Comparison of ENCODE assay signal across 8 cellular contexts in genomic region chr1:244461254-244462071, GRCh38. TPM values are rescaled to one million over a fixed set of nuclear protein-coding genes. Genes with fewer than 3 reads are reported as not detected.
DNase-seq lines count a peak whose midpoint lies in the region; ATAC-seq and TF ChIP-seq lines count a peak whose summit lies in the region.

A gene with protein sequence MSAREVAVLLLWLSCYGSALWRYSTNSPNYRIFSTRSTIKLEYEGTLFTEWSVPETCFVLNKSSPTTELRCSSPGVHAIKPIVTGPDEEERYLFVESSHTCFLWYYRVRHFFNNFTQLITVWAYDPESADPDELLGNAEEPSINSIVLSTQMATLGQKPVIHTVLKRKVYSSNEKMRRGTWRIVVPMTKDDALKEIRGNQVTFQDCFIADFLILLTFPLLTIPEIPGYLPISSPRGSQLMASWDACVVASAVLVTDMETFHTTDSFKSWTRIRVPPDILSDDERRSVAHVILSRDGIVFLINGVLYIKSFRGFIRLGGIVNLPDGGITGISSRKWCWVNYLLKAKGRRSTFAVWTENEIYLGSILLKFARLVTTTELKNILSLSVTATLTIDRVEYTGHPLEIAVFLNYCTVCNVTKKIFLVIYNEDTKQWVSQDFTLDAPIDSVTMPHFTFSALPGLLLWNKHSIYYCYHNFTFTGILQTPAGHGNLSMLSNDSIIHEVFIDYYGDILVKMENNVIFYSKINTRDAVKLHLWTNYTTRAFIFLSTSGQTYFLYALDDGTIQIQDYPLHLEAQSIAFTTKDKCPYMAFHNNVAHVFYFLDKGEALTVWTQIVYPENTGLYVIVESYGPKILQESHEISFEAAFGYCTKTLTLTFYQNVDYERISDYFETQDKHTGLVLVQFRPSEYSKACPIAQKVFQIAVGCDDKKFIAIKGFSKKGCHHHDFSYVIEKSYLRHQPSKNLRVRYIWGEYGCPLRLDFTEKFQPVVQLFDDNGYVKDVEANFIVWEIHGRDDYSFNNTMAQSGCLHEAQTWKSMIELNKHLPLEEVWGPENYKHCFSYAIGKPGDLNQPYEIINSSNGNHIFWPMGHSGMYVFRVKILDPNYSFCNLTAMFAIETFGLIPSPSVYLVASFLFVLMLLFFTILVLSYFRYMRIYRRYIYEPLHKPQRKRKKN (plus strand): TSS chr1:244461273. CDS start chr1:244461430, 157 bp downstream.

- no peak for TF ChIP-seq POLR2A in testis (IDR thresholded peaks at IDR 0.05)

- H3K9ac ChIP-seq in HUES6 (ENCODE audit: low read length) = peak within 1 kb of the TSS; percentile 76

- H3K36me3 ChIP-seq in HUES6 (ENCODE audit: control insufficient read depth, insufficient read depth, low read length) = no peaks in the 10 kb centered on the region
- H3K36me3 ChIP-seq in cardiac muscle cell = no peaks in the 10 kb centered on the region
- no peaks in the 10 kb centered on the region for H3K36me3 ChIP-seq in testis (ENCODE audit: low read depth, missing control alignments)

- peak; percentile 97 for DNase-seq in DMS153 (lab: John Stamatoyannopoulos, UW)
- peak; percentile 83 for DNase-seq in SK-MEL-5 (ENCODE audit: low read depth, low spot score)
- peak; percentile 38 for DNase-seq in activated naive CD8-positive, alpha-beta T cell treated with anti-CD3 and anti-CD28 coated beads, Interleukin-2, amount 50 U/mL, for 16 hours (ENCODE audit: low read depth, low spot score)
- DNase-seq in cardiac muscle cell (ENCODE audit: low read depth in 1 of 2, low spot score in 1 of 2) = peak; percentile 81 to 94
- peak; percentile 92 for DNase-seq in osteocyte (ENCODE audit: extremely low spot score, unreplicated experiment)
- peak; percentile 92 for DNase-seq in testis

- H3K4me3 ChIP-seq in HUES6 (ENCODE audit: low read depth, low read length) (peak within 1 kb of the TSS; percentile 73), cardiac muscle cell (peak within 1 kb of the TSS; percentile 22), testis (peak within 1 kb of the TSS; percentile 62 to 72)

- TF ChIP-seq CTCF in cardiac muscle cell (IDR thresholded peaks at IDR 0.05; ENCODE audit: low read depth, low read length) = no peak
- TF ChIP-seq CTCF in osteocyte (IDR thresholded peaks at IDR 0.05) = no peak
- TF ChIP-seq CTCF in testis (IDR thresholded peaks at IDR 0.05) = no peak

- H3K27me3 Mint-ChIP-seq in osteocyte (ENCODE audit: unreplicated experiment) = no peaks in the 10 kb centered on the region

- peaks cover 3% of the 10 kb centered on the region for H3K4me1 Mint-ChIP-seq in osteocyte (ENCODE audit: unreplicated experiment)

- H3K27ac Mint-ChIP-seq in osteocyte (ENCODE audit: unreplicated experiment) = peak within 1 kb of the TSS; percentile 87

- ATAC-seq in GM21390 (IDR thresholded peaks at IDR 0.05; ENCODE audit: unreplicated experiment) = peak; percentile 99

- intact Hi-C loops in testis (cut with DNase I; ENCODE audit: low total_unique reads) = no loop called here

- H3K27me3 ChIP-seq in HUES6 (ENCODE audit: control insufficient read depth, insufficient read depth, low read length) (no peaks in the 10 kb centered on the region), cardiac muscle cell (no peaks in the 10 kb centered on the region), testis (no peaks in the 10 kb centered on the region)

- WGBS in testis, 2 donors = 13 to 21% methylated on average over 32 to 60 of the region's 60 CpGs

- in situ Hi-C loops in SK-MEL-5 (cut with HindIII; ENCODE audit: low pct_unique_long_range_greater_than_20kb, low sequenced_read_pairs) = no loop called here

- peaks cover 8% of the 10 kb centered on the region for H3K9me3 ChIP-seq in HUES6 (ENCODE audit: control insufficient read depth, insufficient read depth, low read depth, low read length)
- H3K9me3 ChIP-seq in cardiac muscle cell (ENCODE audit: low read depth) = no peaks in the 10 kb centered on the region
- no peaks in the 10 kb centered on the region for H3K9me3 ChIP-seq in testis

- H3K27ac ChIP-seq in HUES6 (ENCODE audit: low read depth, low read length) (peak within 1 kb of the TSS; percentile 82), cardiac muscle cell (peak within 1 kb of the TSS; percentile 60), testis (peak within 1 kb of the TSS; percentile 84 to 88)

- peak within 1 kb of the TSS; percentile 80 for H3K4me3 Mint-ChIP-seq in osteocyte (ENCODE audit: unreplicated experiment)

- no peaks in the 10 kb centered on the region for H3K9me3 Mint-ChIP-seq in osteocyte (ENCODE audit: unreplicated experiment)

- H3K4me1 ChIP-seq in HUES6 (ENCODE audit: control insufficient read depth, insufficient read depth, low read length) (no peaks in the 10 kb centered on the region), cardiac muscle cell (ENCODE audit: low read depth) (no peaks in the 10 kb centered on the region), testis (peaks cover 4% of the 10 kb centered on the region)

- H3K36me3 Mint-ChIP-seq in osteocyte (ENCODE audit: unreplicated experiment) = peaks cover 2% of the 10 kb centered on the region

RNA-seq across cellular contexts. Expression of the gene that starts here (rescaled TPM):
- total RNA-seq in SK-MEL-5 (2014; rRNA removed; shearing (Covaris generic)) = 0.13 and 0.18 TPM in 2 replicates
- 0.06 TPM in 1 of 2 replicates, not detected in the other for polyA plus RNA-seq in SK-MEL-5 (2015; cell fraction: cytosol; rRNA removed)
- 0.08 and 1.9 TPM in 2 replicates for polyA plus RNA-seq in SK-MEL-5 (2015; cell fraction: nucleus; rRNA removed)
- total RNA-seq in cardiac muscle cell (0.11 and 1.4 TPM in 2 replicates), osteocyte (1.2 and 1.3 TPM in 2 replicates), testis (10 to 100 TPM; 10.4 to 15.7 TPM)
- polyA plus RNA-seq in cardiac muscle cell (0.27 and 1.1 TPM in 2 replicates), testis (ENCODE audit: insufficient read depth, low read depth, low replicate concordance) (46.0 TPM)

Comparison
In these comparisons a context has a peak if more than half of its experiments do, and no peak if none do; other contexts are left out.
1. Peak in every context shown above with its lines: DNase-seq, ATAC-seq, H3K4me3 ChIP-seq and H3K27ac ChIP-seq.
2. RNA of the gene that starts here (polyA plus RNA-seq): 46.0 TPM in testis (single experiment); 0.27 to 1.1 TPM in cardiac muscle cell; every median in the first group is over 10 times any median in the second.
3. DNase-seq: peak in every context shown above with its lines; median percentile 97 in DMS153; 92 in osteocyte; 92 in testis; 88 in cardiac muscle cell; 83 in SK-MEL-5; 38 in activated naive CD8-positive, alpha-beta T cell treated with anti-CD3 and anti-CD28 coated beads, Interleukin-2, amount 50 U/mL, for 16 hours.
4. H3K4me3 ChIP-seq: peak in every context shown above with its lines; median percentile 73 in HUES6; 67 in testis; 22 in cardiac muscle cell.